19 cellular contexts compared by ENCODE assay signal in the genomic region with DNA sequence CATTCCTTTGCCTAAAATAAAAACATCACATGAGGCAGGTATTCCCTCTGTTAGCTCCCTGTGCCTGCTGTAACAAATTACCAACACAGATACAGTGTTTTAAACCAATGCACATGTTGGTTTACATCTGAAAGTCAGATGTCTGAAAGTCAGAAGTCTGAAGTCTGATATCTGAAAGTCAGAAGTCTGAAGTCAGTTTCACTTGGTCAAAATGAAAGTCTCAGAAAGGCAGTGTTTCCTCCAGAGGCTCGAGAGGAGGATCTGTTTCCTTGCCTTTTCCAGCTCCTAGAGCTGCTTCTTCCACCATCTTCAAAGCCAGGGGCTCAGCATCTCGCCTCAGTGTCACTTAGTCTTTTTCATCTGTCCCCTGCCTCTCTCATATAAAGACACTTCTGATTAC. TPM values are rescaled to one million over a fixed set of nuclear protein-coding genes. Genes with fewer than 3 reads are reported as not detected.
DNase-seq lines count a peak whose midpoint lies in the region; ATAC-seq lines count a peak whose summit lies in the region.
"Had no signal": no experiment of that assay in that cellular context is flagged by ENCODE, and none has a peak within 500 bp of the region (broad histone marks: within the 10 kb centered on the region; RNA-seq: fewer than 3 reads in every experiment).

No MANE protein-coding gene starts in this region.

- no peak overlapping the region for H3K4me3 ChIP-seq in CD8-positive, alpha-beta memory T cell (ENCODE audit: low read length)
- H3K4me3 ChIP-seq: coronary artery, right lobe of liver had no signal

- no peak overlapping the region for H3K27ac ChIP-seq in CD8-positive, alpha-beta memory T cell (ENCODE audit: low read depth, low read length)
- H3K27ac ChIP-seq: coronary artery, right lobe of liver had no signal

- no peak overlapping the region for H3K4me3 Mint-ChIP-seq in CD8-positive, alpha-beta memory T cell
- H3K4me3 Mint-ChIP-seq: activated naive CD8-positive, alpha-beta T cell treated with anti-CD3 and anti-CD28 coated beads, Interleukin-2, amount 10 ng/mL, durations not matched to agents 7 days and 5 days; naive B cell had no signal

- H3K36me3 ChIP-seq in CD8-positive, alpha-beta memory T cell (ENCODE audit: insufficient read depth, low read length) = no peaks in the 10 kb centered on the region
- H3K36me3 ChIP-seq: right lobe of liver had no signal

- H3K36me3 Mint-ChIP-seq in CD8-positive, alpha-beta memory T cell = no peaks in the 10 kb centered on the region
- H3K36me3 Mint-ChIP-seq: activated naive CD8-positive, alpha-beta T cell treated with anti-CD3 and anti-CD28 coated beads, Interleukin-2, amount 10 ng/mL, durations not matched to agents 7 days and 5 days; naive B cell had no signal

- CTCF ChIA-PET in CD8-positive, alpha-beta memory T cell (lab: Charles Lee) = no interaction called here

- no peaks in the 10 kb centered on the region for H3K4me1 ChIP-seq in CD8-positive, alpha-beta memory T cell (ENCODE audit: insufficient read depth, low read length)
- H3K4me1 ChIP-seq: right lobe of liver had no signal

- H3K9me3 ChIP-seq in CD8-positive, alpha-beta memory T cell (ENCODE audit: low read length) = no peaks in the 10 kb centered on the region
- H3K9me3 ChIP-seq: right lobe of liver had no signal

- H3K4me1 Mint-ChIP-seq in CD8-positive, alpha-beta memory T cell = no peaks in the 10 kb centered on the region
- H3K4me1 Mint-ChIP-seq: activated naive CD8-positive, alpha-beta T cell treated with anti-CD3 and anti-CD28 coated beads, Interleukin-2, amount 10 ng/mL, durations not matched to agents 7 days and 5 days; naive B cell had no signal

- ATAC-seq in GM18508 (IDR thresholded peaks at IDR 0.05; ENCODE audit: insufficient read depth, unreplicated experiment) (peak; percentile 81), GM21360 (IDR thresholded peaks at IDR 0.05; ENCODE audit: unreplicated experiment) (peak; percentile 80), HG02943 (IDR thresholded peaks at IDR 0.05; ENCODE audit: low read depth, unreplicated experiment) (peak; percentile 88), HG03558 (IDR thresholded peaks at IDR 0.05; ENCODE audit: extremely low read depth, unreplicated experiment) (peak; percentile 81)
- ATAC-seq in stimulated activated naive CD8-positive, alpha-beta T cell treated with anti-CD3 and anti-CD28 coated beads, Interleukin-15, Interleukin-2, amounts not matched to agents 100 U/mL and 50 U/mL, for 24 hours = no peak
- ATAC-seq: right lobe of liver had no signal

- H3K27me3 Mint-ChIP-seq in CD8-positive, alpha-beta memory T cell = peaks cover 14 to 56% of the 10 kb centered on the region in 2 donors

- no peak overlapping the region for H3K27ac Mint-ChIP-seq in CD8-positive, alpha-beta memory T cell
- H3K27ac Mint-ChIP-seq: activated naive CD8-positive, alpha-beta T cell treated with anti-CD3 and anti-CD28 coated beads, Interleukin-2, amount 10 ng/mL, durations not matched to agents 7 days and 5 days had no signal

- no peaks in the 10 kb centered on the region for H3K27me3 ChIP-seq in CD8-positive, alpha-beta memory T cell (ENCODE audit: insufficient read depth, low read length, poor library complexity, severe bottlenecking)
- H3K27me3 ChIP-seq: right lobe of liver had no signal

- no peak for DNase-seq in stimulated activated naive CD8-positive, alpha-beta T cell treated with anti-CD3 and anti-CD28 coated beads, Interleukin-15, Interleukin-2, amounts not matched to agents 100 U/mL and 50 U/mL, for 24 hours
- no peak for DNase-seq in effector CD8-positive, alpha-beta T cell (lab: John Stamatoyannopoulos, UW)
- DNase-seq in NCI-H1930 (lab: John Stamatoyannopoulos, UW) = no peak
- DNase-seq in CD8-positive, alpha-beta memory T cell = no peak
- DNase-seq: activated naive CD8-positive, alpha-beta T cell treated with anti-CD3 and anti-CD28 coated beads, Interleukin-2, amount 10 ng/mL, durations not matched to agents 7 days and 5 days; AML-193; GOT3; IMR-90; naive B cell; NCI-H2081 treated with DMSO at 0.1 percent for 48 hours; right lobe of liver had no signal

- peaks cover 0 to 4% (median 2%) of the 10 kb centered on the region in 5 donors for H3K9me3 Mint-ChIP-seq in CD8-positive, alpha-beta memory T cell
- H3K9me3 Mint-ChIP-seq: activated naive CD8-positive, alpha-beta T cell treated with anti-CD3 and anti-CD28 coated beads, Interleukin-2, amount 10 ng/mL, durations not matched to agents 7 days and 5 days had no signal

- POLR2A ChIA-PET in CD8-positive, alpha-beta memory T cell (lab: Charles Lee) = interaction anchor here (0.6 kb wide), 1 partner anchor 1557 kb away, joined by 3 read pairs; no protein-coding TSS in a partner anchor

RNA-seq across cellular contexts. Expression of a gene that starts 22.0 kb away (rescaled TPM):
- total RNA-seq in CD8-positive, alpha-beta memory T cell = not detected
- polyA plus RNA-seq in CD8-positive, alpha-beta memory T cell = not detected
- total RNA-seq: activated CD8-positive, alpha-beta memory T cell treated with anti-CD3 and anti-CD28 coated beads for 36 hours; activated naive CD8-positive, alpha-beta T cell treated with anti-CD3 and anti-CD28 coated beads, Interleukin-2, amount 10 ng/mL, durations not matched to agents 7 days and 5 days; fibroblast of villous mesenchyme; IMR-90; right lobe of liver; T-helper 2 cell treated with Interferon-gamma antibody and Interleukin-4, amounts not matched to agents 100 ng/mL and 5 ng/mL, for 36 hours had no signal
- polyA plus RNA-seq: IMR-90 had no signal

RNA-seq across cellular contexts. Expression of a gene that starts 54.2 kb away (rescaled TPM):
- total RNA-seq in CD8-positive, alpha-beta memory T cell = not detected
- not detected for polyA plus RNA-seq in CD8-positive, alpha-beta memory T cell
- total RNA-seq: activated CD8-positive, alpha-beta memory T cell treated with anti-CD3 and anti-CD28 coated beads for 36 hours; activated naive CD8-positive, alpha-beta T cell treated with anti-CD3 and anti-CD28 coated beads, Interleukin-2, amount 10 ng/mL, durations not matched to agents 7 days and 5 days; fibroblast of villous mesenchyme; IMR-90; right lobe of liver; T-helper 2 cell treated with Interferon-gamma antibody and Interleukin-4, amounts not matched to agents 100 ng/mL and 5 ng/mL, for 36 hours had no signal
- polyA plus RNA-seq: IMR-90 had no signal
